ENCODE assay signal across 31 cellular contexts in genomic region chr4:2155246-2155645, GRCh38.
"Had no signal": no experiment of that assay in that cellular context is flagged by ENCODE, and none has a peak within 500 bp of the region (broad histone marks: within the 10 kb centered on the region; RNA-seq: fewer than 3 reads in every experiment).

No MANE protein-coding gene starts in this region.

- H3K4me3 ChIP-seq: adrenal gland, ascending aorta, body of pancreas, breast epithelium, cardiac muscle cell had no signal

- H3K9me3 ChIP-seq: adrenal gland, ascending aorta, body of pancreas, breast epithelium had no signal

- H3K27me3 ChIP-seq: adrenal gland, ascending aorta, body of pancreas, brain microvascular endothelial cell, breast epithelium, cardiac muscle cell had no signal

- DNase-seq: activated gamma-delta T cell; activated gamma-delta T cell treated with Interleukin-2 at 50 U/mL for 16 hours; activated naive CD4-positive, alpha-beta T cell; activated naive CD4-positive, alpha-beta T cell treated with anti-CD3 and anti-CD28 coated beads for 36 hours; activated naive CD4-positive, alpha-beta T cell treated with anti-CD3 and anti-CD28 coated beads, Interleukin-2, amount 10 ng/mL, durations not matched to agents 7 days and 5 days; activated naive CD4-positive, alpha-beta T cell treated with anti-CD3 and anti-CD28 coated beads, Interleukin-2, amount 50 U/mL, for 16 hours; activated naive CD4-positive, alpha-beta T cell treated with Interleukin-2 at 50 U/mL for 16 hours; activated naive CD8-positive, alpha-beta T cell treated with anti-CD3 and anti-CD28 coated beads for 36 hours; activated naive CD8-positive, alpha-beta T cell treated with anti-CD3 and anti-CD28 coated beads, Interleukin-2, amount 10 ng/mL, durations not matched to agents 7 days and 5 days; activated naive CD8-positive, alpha-beta T cell treated with anti-CD3 and anti-CD28 coated beads, Interleukin-2, amount 50 U/mL, for 24 hours; activated T-cell treated with anti-CD3 and anti-CD28 coated beads for 4 hours; activated T-cell treated with anti-CD3 and anti-CD28 coated beads, Interleukin-2, amount 50 U/mL, for 1 hour; activated T-cell treated with anti-CD3 and anti-CD28 coated beads, Interleukin-2, amount 50 U/mL, for 24 hours; activated T-cell treated with anti-CD3 and anti-CD28 coated beads, Interleukin-2, amount 50 U/mL, for 4 hours; activated T-cell treated with anti-CD3 and anti-CD28 coated beads, Interleukin-2, amount 50 U/mL, for 48 hours; activated T-cell treated with anti-CD3 and anti-CD28 coated beads, Interleukin-2, amount 50 U/mL, for 72 hours; adrenal gland; amniotic stem cell; amygdala; anterior cingulate cortex; aorta; body of pancreas; brain microvascular endothelial cell; caudate nucleus; central memory CD4-positive, alpha-beta T cell; cerebellar nuclear complex had no signal

- H3K4me1 ChIP-seq: adrenal gland, ascending aorta, breast epithelium had no signal

- H3K36me3 ChIP-seq: adrenal gland, ascending aorta, brain microvascular endothelial cell, breast epithelium, cardiac muscle cell had no signal

- ATAC-seq: activated naive CD4-positive, alpha-beta T cell treated with anti-CD3 and anti-CD28 coated beads, Interleukin-2, amount 50 U/mL, for 72 hours; activated naive CD8-positive, alpha-beta T cell treated with anti-CD3 and anti-CD28 coated beads, Interleukin-2, amount 50 U/mL, for 24 hours; activated T-cell treated with anti-CD3 and anti-CD28 coated beads, Interleukin-2, amount 50 U/mL, for 4 hours; activated T-cell treated with anti-CD3 and anti-CD28 coated beads, Interleukin-2, amount 50 U/mL, for 72 hours; activated T-helper 17 cell treated with anti-CD3 and anti-CD28 coated beads, Interleukin-2, amount 50 U/mL, for 72 hours; body of pancreas had no signal

- H3K27ac ChIP-seq: adrenal gland, ascending aorta, body of pancreas, brain microvascular endothelial cell, breast epithelium, cardiac muscle cell had no signal
